11 cellular contexts compared by ENCODE assay signal in genomic region chr9:63859475-63860215, GRCh38.
A peak's percentile ranks its signal among the peaks of the same experiment; 100 is the strongest.
DNase-seq lines count a peak whose midpoint lies in the region; ATAC-seq, FAIRE-seq and TF ChIP-seq lines count a peak whose summit lies in the region.
"Had no signal": no experiment of that assay in that cellular context is flagged by ENCODE, and none has a peak within 500 bp of the region (broad histone marks: within the 10 kb centered on the region; RNA-seq: fewer than 3 reads in every experiment).

No MANE protein-coding gene starts in this region.

- no peaks in the 10 kb centered on the region for H3K4me1 Mint-ChIP-seq in activated naive CD4-positive, alpha-beta T cell treated with anti-CD3 and anti-CD28 coated beads, Interleukin-2, amount 10 ng/mL, durations not matched to agents 7 days and 5 days
- H3K4me1 Mint-ChIP-seq in immature natural killer cell: peaks cover 0 to 2% of the 10 kb centered on the region in 2 donors
- H3K4me1 Mint-ChIP-seq: nephron had no signal

- peak overlapping the region; percentile 35 for H3K4me3 Mint-ChIP-seq in activated naive CD4-positive, alpha-beta T cell treated with anti-CD3 and anti-CD28 coated beads, Interleukin-2, amount 10 ng/mL, durations not matched to agents 7 days and 5 days
- peak overlapping the region in 3 of 5 donors; percentile 59 to 73 (median 67) for H3K4me3 Mint-ChIP-seq in immature natural killer cell
- H3K4me3 Mint-ChIP-seq: nephron had no signal

- H3K27ac Mint-ChIP-seq in activated naive CD4-positive, alpha-beta T cell treated with anti-CD3 and anti-CD28 coated beads, Interleukin-2, amount 10 ng/mL, durations not matched to agents 7 days and 5 days: no peak overlapping the region
- peak overlapping the region in 2 of 6 donors; percentile 42 to 77 for H3K27ac Mint-ChIP-seq in immature natural killer cell
- H3K27ac Mint-ChIP-seq: nephron had no signal

- H3K27me3 ChIP-seq in heart right ventricle (no peaks in the 10 kb centered on the region), right atrium auricular region (no peaks in the 10 kb centered on the region)

- H3K36me3 Mint-ChIP-seq in activated naive CD4-positive, alpha-beta T cell treated with anti-CD3 and anti-CD28 coated beads, Interleukin-2, amount 10 ng/mL, durations not matched to agents 7 days and 5 days: no peaks in the 10 kb centered on the region
- no peaks in the 10 kb centered on the region for H3K36me3 Mint-ChIP-seq in immature natural killer cell

- CTCF ChIA-PET in activated naive CD4-positive, alpha-beta T cell treated with anti-CD3 and anti-CD28 coated beads, Interleukin-2, amount 10 ng/mL, durations not matched to agents 7 days and 5 days (lab: Charles Lee): no interaction called here

- intact Hi-C loops in heart right ventricle (cut with DNase I): no loop called here

- H3K27me3 Mint-ChIP-seq in activated naive CD4-positive, alpha-beta T cell treated with anti-CD3 and anti-CD28 coated beads, Interleukin-2, amount 10 ng/mL, durations not matched to agents 7 days and 5 days: no peaks in the 10 kb centered on the region
- H3K27me3 Mint-ChIP-seq in immature natural killer cell (ENCODE audit: low read depth in 3 of 3): no peaks in the 10 kb centered on the region

- TF ChIP-seq CTCF in heart right ventricle (IDR thresholded peaks at IDR 0.05) (peak in 1 of 9 donors; percentile 32), right atrium auricular region (IDR thresholded peaks at IDR 0.05) (no peak)

- peaks cover 0 to 5% (median 0%) of the 10 kb centered on the region in 9 donors for H3K4me1 ChIP-seq in heart right ventricle
- H3K4me1 ChIP-seq in right atrium auricular region: no peaks in the 10 kb centered on the region

- peak overlapping the region in 8 of 10 donors; percentile 30 to 79 (median 61) for H3K27ac ChIP-seq in heart right ventricle
- no peak overlapping the region for H3K27ac ChIP-seq in right atrium auricular region

- ATAC-seq in heart right ventricle (peak in 6 of 8 donors; percentile 7 to 85 (median 48)), GM18498 (IDR thresholded peaks at IDR 0.05; ENCODE audit: unreplicated experiment) (no peak), GM21737 (IDR thresholded peaks at IDR 0.05; ENCODE audit: unreplicated experiment) (no peak)

- WGBS in heart right ventricle, 2 donors: 34 to 45% methylated on average over 51 to 52 of the region's 52 CpGs

- no peak for FAIRE-seq in urothelium cell line (lab: Jason Lieb, UNC)

- DNase-seq in heart right ventricle: peak; percentile 28 to 39
- DNase-seq in right atrium auricular region (ENCODE audit: low spot score): no peak
- no peak for DNase-seq in activated naive CD4-positive, alpha-beta T cell treated with anti-CD3 and anti-CD28 coated beads, Interleukin-2, amount 10 ng/mL, durations not matched to agents 7 days and 5 days
- DNase-seq in immature natural killer cell: peak in 2 of 3 donors; percentile 18 to 59
- peak; percentile 83 for DNase-seq in urothelium cell line (ENCODE audit: low spot score)
- no peak for DNase-seq in hippocampal formation (lab: John Stamatoyannopoulos, UW)
- DNase-seq: amygdala, NCI-H446 treated with DMSO at 0.1 percent for 48 hours had no signal

- H3K9me3 ChIP-seq in heart right ventricle: peaks cover 0 to 17% (median 0%) of the 10 kb centered on the region in 11 donors
- no peaks in the 10 kb centered on the region for H3K9me3 ChIP-seq in right atrium auricular region

- peaks cover 8% of the 10 kb centered on the region for H3K9me3 Mint-ChIP-seq in activated naive CD4-positive, alpha-beta T cell treated with anti-CD3 and anti-CD28 coated beads, Interleukin-2, amount 10 ng/mL, durations not matched to agents 7 days and 5 days
- peaks cover 8 to 42% (median 26%) of the 10 kb centered on the region in 6 donors for H3K9me3 Mint-ChIP-seq in immature natural killer cell

- H3K4me3 ChIP-seq in heart right ventricle (peak overlapping the region; percentile 32 to 77 (median 50)), right atrium auricular region (peak overlapping the region in 1 of 2 donors; percentile 43)

- no peaks in the 10 kb centered on the region for H3K36me3 ChIP-seq in heart right ventricle
- no peaks in the 10 kb centered on the region for H3K36me3 ChIP-seq in right atrium auricular region

Comparison
In these comparisons a context has a peak if more than half of its experiments do, and no peak if none do; other contexts are left out.
1. DNase-seq: peak in heart right ventricle (2 of 2), immature natural killer cell (2 of 3) and urothelium cell line (single experiment); none in right atrium auricular region (single experiment), activated naive CD4-positive, alpha-beta T cell treated with anti-CD3 and anti-CD28 coated beads, Interleukin-2, amount 10 ng/mL, durations not matched to agents 7 days and 5 days (single experiment) and hippocampal formation (0 of 2).
2. H3K27ac ChIP-seq: peak in heart right ventricle (8 of 10); none in right atrium auricular region (0 of 2).
3. ATAC-seq: peak in heart right ventricle (6 of 8); none in GM18498 (single experiment) and GM21737 (single experiment).